16 cellular contexts compared by ENCODE assay signal in the genomic region with DNA sequence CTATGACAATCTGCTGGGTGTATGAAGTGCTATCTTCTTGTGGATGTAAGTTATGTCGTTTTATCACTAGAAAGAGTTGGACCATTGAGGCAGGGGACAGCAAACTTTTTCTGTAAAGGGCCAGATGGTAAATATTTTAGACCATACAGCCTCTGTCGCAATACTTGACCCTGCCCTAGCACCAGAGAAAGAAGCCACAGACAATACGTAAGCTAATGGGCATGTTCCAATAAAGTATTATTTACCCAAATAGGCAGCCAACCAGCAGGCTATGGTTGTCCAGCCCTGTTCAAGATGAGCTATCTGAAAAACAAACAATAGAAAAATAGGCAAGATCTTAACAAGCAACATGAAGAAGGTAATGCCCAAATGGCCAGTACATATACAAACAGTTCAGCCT. TPM values are rescaled to one million over a fixed set of nuclear protein-coding genes. Genes with fewer than 3 reads are reported as not detected.
DNase-seq lines count a peak whose midpoint lies in the region; ATAC-seq and TF ChIP-seq lines count a peak whose summit lies in the region.
"Had no signal": no experiment of that assay in that cellular context is flagged by ENCODE, and none has a peak within 500 bp of the region (broad histone marks: within the 10 kb centered on the region; RNA-seq: fewer than 3 reads in every experiment).

No MANE protein-coding gene starts in this region.

- DNase-seq in T47D (ENCODE audit: low read depth in 1 of 2, low spot score in 1 of 2) (peak; percentile 11 to 65), breast epithelium (ENCODE audit: low spot score in 2 of 2) (no peak), PC-3 (peak; percentile 67), fibroblast of peridontal ligament (ENCODE audit: extremely low read depth) (peak; percentile 42), ACHN (no peak)
- DNase-seq in activated CD8-positive, alpha-beta memory T cell treated with anti-CD3 and anti-CD28 coated beads, Interleukin-2, amount 50 U/mL, for 48 hours, result no peak
- DNase-seq: 8988T, DMS153, Kasumi-1, NCI-H187, NCI-H345, PC-9, SJCRH30 had no signal

- BruUV-seq in PC-3 (replicated peaks; lab: Mats Ljungman, UMichigan), result no TSS peak

- H4K20me1 ChIP-seq in PC-3 (ENCODE audit: low read length), result no peaks in the 10 kb centered on the region
- H4K20me1 ChIP-seq: BLaER1 treated with 17β-estradiol and CSF1 and Interleukin-3, amounts not matched to agents 10 nM and 100 nM had no signal

- TF ChIP-seq POLR2A in breast epithelium (IDR thresholded peaks at IDR 0.05), result no peak

- H3K27ac ChIP-seq in breast epithelium, result no peak overlapping the region
- H3K27ac ChIP-seq in PC-3 (ENCODE audit: low read length), result no peak overlapping the region
- H3K27ac ChIP-seq: BLaER1 treated with 17β-estradiol and CSF1 and Interleukin-3, amounts not matched to agents 10 nM and 100 nM; PC-9; SJCRH30 had no signal

- no peaks in the 10 kb centered on the region for H3F3A ChIP-seq in PC-3 (ENCODE audit: low read length, unreplicated experiment)

- H3K4me1 ChIP-seq in breast epithelium (no peaks in the 10 kb centered on the region), PC-3 (ENCODE audit: insufficient read depth, low read length) (peaks cover 28% of the 10 kb centered on the region)

- in situ Hi-C loops in T47D (cut with HindIII; ENCODE audit: low pct_unique_long_range_greater_than_20kb, low sequenced_read_pairs) (no loop called here), ACHN (cut with HindIII; ENCODE audit: low pct_ligation_motif_present, low pct_unique_long_range_greater_than_20kb, low sequenced_read_pairs) (no loop called here)

- no peaks in the 10 kb centered on the region for H3K79me2 ChIP-seq in PC-3 (ENCODE audit: low read length)

- H2AFZ ChIP-seq in PC-3 (ENCODE audit: low read length), result no peak overlapping the region
- H2AFZ ChIP-seq: PC-9 had no signal

- ATAC-seq in PC-3, result peak; percentile 40
- no peak for ATAC-seq in HG02938 (IDR thresholded peaks at IDR 0.05; ENCODE audit: unreplicated experiment)
- no peak for ATAC-seq in HG02852 (IDR thresholded peaks at IDR 0.05; ENCODE audit: unreplicated experiment)

- H3K9ac ChIP-seq in PC-3 (ENCODE audit: low read length), result no peak overlapping the region
- H3K9ac ChIP-seq: BLaER1 treated with 17β-estradiol and CSF1 and Interleukin-3, amounts not matched to agents 10 nM and 100 nM had no signal

- no peak for TF ChIP-seq CTCF in breast epithelium (IDR thresholded peaks at IDR 0.05)
- no peak for TF ChIP-seq CTCF in PC-3 (conservative IDR thresholded peaks at IDR 0.05; ENCODE audit: low read depth, low read length)

- H3K36me3 ChIP-seq in breast epithelium, result no peaks in the 10 kb centered on the region
- H3K36me3 ChIP-seq in PC-3 (ENCODE audit: low read depth, low read length), result no peaks in the 10 kb centered on the region
- H3K36me3 ChIP-seq: BLaER1 treated with 17β-estradiol and CSF1 and Interleukin-3, amounts not matched to agents 10 nM and 100 nM; SJCRH30 had no signal

- no peaks in the 10 kb centered on the region for H3K9me3 ChIP-seq in breast epithelium
- no peaks in the 10 kb centered on the region for H3K9me3 ChIP-seq in PC-3 (ENCODE audit: low read length)

- H3K4me2 ChIP-seq in PC-3 (ENCODE audit: low read length), result peak overlapping the region; percentile 31
- H3K4me2 ChIP-seq: BLaER1 treated with 17β-estradiol and CSF1 and Interleukin-3, amounts not matched to agents 10 nM and 100 nM; PC-9 had no signal

- CTCF ChIA-PET in PC-3 (lab: Charles Lee), result no interaction called here

- POLR2A ChIA-PET in PC-3 (lab: Charles Lee; ENCODE audit: unreplicated experiment), result no interaction called here

- H3K4me3 ChIP-seq in breast epithelium, result no peak overlapping the region
- no peak overlapping the region for H3K4me3 ChIP-seq in PC-3 (ENCODE audit: low read length)
- H3K4me3 ChIP-seq: BLaER1 treated with 17β-estradiol and CSF1 and Interleukin-3, amounts not matched to agents 10 nM and 100 nM; PC-9; SJCRH30 had no signal

- H3K9me2 ChIP-seq in PC-3 (replicated peaks; ENCODE audit: low read length), result no peaks in the 10 kb centered on the region

- intact Hi-C loops in breast epithelium (cut with DNase I; ENCODE audit: low total_unique reads), result loop anchor here (10.0 kb wide), 1 partner anchor 770 kb away; no protein-coding TSS in a partner anchor
- intact Hi-C loops in PC-3 (cut with micrococcal nuclease), result no loop called here

- no peaks in the 10 kb centered on the region for H3K27me3 ChIP-seq in breast epithelium
- no peaks in the 10 kb centered on the region for H3K27me3 ChIP-seq in PC-3 (ENCODE audit: low read length)
- H3K27me3 ChIP-seq: BLaER1 treated with 17β-estradiol and CSF1 and Interleukin-3, amounts not matched to agents 10 nM and 100 nM; SJCRH30 had no signal

RNA-seq across cellular contexts. Expression of a gene that starts 36.4 kb away (rescaled TPM):
- total RNA-seq in breast epithelium (10 to 100 TPM; 14.2 to 20.2 (median 15.1) TPM), PC-3 (2014; rRNA removed) (7.0 and 7.1 TPM in 2 replicates)

Comparison
In these comparisons a context has a peak if more than half of its experiments do, and no peak if none do; other contexts are left out.
1. DNase-seq: peak in T47D (2 of 2), PC-3 (single experiment) and fibroblast of peridontal ligament (single experiment); none in breast epithelium (0 of 2), activated CD8-positive, alpha-beta memory T cell treated with anti-CD3 and anti-CD28 coated beads, Interleukin-2, amount 50 U/mL, for 48 hours (single experiment) and ACHN (single experiment).